Comparison of ENCODE assay signal across 8 cellular contexts in genomic region chr20:50588034-50588736, GRCh38.
A peak's percentile ranks its signal among the peaks of the same experiment; 100 is the strongest.
DNase-seq lines count a peak whose midpoint lies in the region; ATAC-seq and TF ChIP-seq lines count a peak whose summit lies in the region.

No MANE protein-coding gene starts in this region.

- H3K36me3 ChIP-seq in DOHH2 (ENCODE audit: control insufficient read depth, low read length) (peaks cover 10% of the 10 kb centered on the region), spleen (peaks cover 0 to 89% (median 60%) of the 10 kb centered on the region in 6 donors)

- H4K20me1 ChIP-seq in DOHH2 (ENCODE audit: control insufficient read depth, insufficient read depth, low read depth, low read length): 0 out of 2 replicates have a peak, but pooled peaks cover 3% of the 10 kb centered on the region

- TF ChIP-seq POLR2A in spleen (IDR thresholded peaks at IDR 0.05): no peak

- DNase-seq in T-helper 2 cell (peak; percentile 38 to 64 (median 60)), left ventricle myocardium superior (peak; percentile 85), spleen (peak; percentile 92), NCI-H187 treated with DMSO at 0.1 percent for 48 hours (lab: John Stamatoyannopoulos, UW) (no peak)
- peak; percentile 54 for DNase-seq in activated naive CD8-positive, alpha-beta T cell treated with anti-CD3 and anti-CD28 coated beads, Interleukin-2, amount 50 U/mL, for 16 hours (ENCODE audit: low read depth, low spot score)

- ATAC-seq in left ventricle myocardium superior (peak; percentile 44), HG02610 (IDR thresholded peaks at IDR 0.05; ENCODE audit: unreplicated experiment) (no peak)

- no peaks in the 10 kb centered on the region for H3K9me2 ChIP-seq in DOHH2 (replicated peaks; ENCODE audit: control insufficient read depth, low read length)

- H3K27ac ChIP-seq in DOHH2 (ENCODE audit: low read depth, low read length): no peak overlapping the region
- H3K27ac ChIP-seq in spleen: peak overlapping the region in 2 of 8 donors; percentile 15

- H3K79me2 ChIP-seq in DOHH2 (ENCODE audit: control insufficient read depth, low read length): no peaks in the 10 kb centered on the region

- H3K4me3 ChIP-seq in DOHH2 (ENCODE audit: low read length) (no peak overlapping the region), spleen (no peak overlapping the region)

- no peaks in the 10 kb centered on the region for H3K9me3 ChIP-seq in DOHH2 (ENCODE audit: control insufficient read depth, insufficient read depth, low read length)
- no peaks in the 10 kb centered on the region for H3K9me3 ChIP-seq in spleen

- H3K4me2 ChIP-seq in DOHH2 (ENCODE audit: low read length): no peak overlapping the region

- intact Hi-C loops in left ventricle myocardium superior (cut with micrococcal nuclease) (no loop called here), spleen (cut with DNase I; ENCODE audit: low total_unique reads) (loop anchor here (5.0 kb wide), 1 partner anchor 406 kb away; no protein-coding TSS in a partner anchor)

- TF ChIP-seq CTCF in DOHH2 (IDR thresholded peaks at IDR 0.05; ENCODE audit: low read depth, low read length, poor library complexity, severe bottlenecking): peak; percentile 100
- peak; percentile 96 for TF ChIP-seq CTCF in LNCAP (IDR thresholded peaks at IDR 0.05)
- peak; percentile 41 to 89 (median 78) for TF ChIP-seq CTCF in spleen (IDR thresholded peaks at IDR 0.05 in 8 of 11, conservative IDR thresholded peaks at IDR 0.05 in 3 of 11)

- H3K27me3 ChIP-seq in DOHH2 (ENCODE audit: control insufficient read depth, low read length): no peaks in the 10 kb centered on the region
- no peaks in the 10 kb centered on the region for H3K27me3 ChIP-seq in spleen (replicated peaks in 1 of 7)

- H3F3A ChIP-seq in DOHH2 (ENCODE audit: control insufficient read depth, insufficient read depth): no peaks in the 10 kb centered on the region; the same call in 1 of the 2 replicates

- H3K4me1 ChIP-seq in DOHH2 (ENCODE audit: control insufficient read depth, low read length) (no peaks in the 10 kb centered on the region), spleen (peaks cover 0 to 49% (median 21%) of the 10 kb centered on the region in 6 donors)

- WGBS in spleen, 5 donors: 73 to 77% (median 75%) methylated on average over 12 of the region's 12 CpGs
